In the genomic region with DNA sequence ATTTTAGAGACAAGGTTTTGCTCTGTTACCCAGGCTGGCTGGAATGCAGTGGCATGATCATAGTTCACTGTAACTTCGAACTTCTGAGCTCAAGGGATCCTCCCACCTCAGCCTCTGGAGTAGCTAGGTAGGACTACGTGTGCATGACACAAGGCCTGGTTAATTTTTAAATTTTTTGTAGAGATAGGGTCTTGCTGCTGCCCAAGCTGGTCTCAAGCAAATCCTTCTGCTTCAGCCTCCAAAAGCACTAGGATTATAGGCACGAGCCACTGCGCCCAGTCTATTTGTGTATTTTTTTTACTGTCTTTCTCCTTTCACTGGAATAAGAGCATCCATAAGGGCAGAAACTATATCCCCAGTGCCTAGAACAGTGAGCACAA, we compare ENCODE assay signal across 1 cellular context.
TF ChIP-seq lines count a peak whose summit lies in the region.

No MANE protein-coding gene starts in this region.

TF ChIP-seq in HepG2, 621 proteins besides CTCF, POLR2A, EP300 and RAD21 (continued from another document and continues in another):
- TF ChIP-seq ZNF574 (CRISPR knock-in tag; IDR thresholded peaks at IDR 0.05): no peak
- no peak for TF ChIP-seq NFKB2 (CRISPR knock-in tag; IDR thresholded peaks at IDR 0.05; ENCODE audit: borderline replicate concordance)
- TF ChIP-seq MYNN (CRISPR knock-in tag; IDR thresholded peaks at IDR 0.05; ENCODE audit: low read depth): no peak
- TF ChIP-seq, protein P1, sequence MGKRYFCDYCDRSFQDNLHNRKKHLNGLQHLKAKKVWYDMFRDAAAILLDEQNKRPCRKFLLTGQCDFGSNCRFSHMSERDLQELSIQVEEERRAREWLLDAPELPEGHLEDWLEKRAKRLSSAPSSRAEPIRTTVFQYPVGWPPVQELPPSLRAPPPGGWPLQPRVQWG (CRISPR knock-in tag; IDR thresholded peaks at IDR 0.05; ENCODE audit: borderline replicate concordance, low read depth): no peak
- no peak for TF ChIP-seq ZNF607 (CRISPR knock-in tag; IDR thresholded peaks at IDR 0.05; ENCODE audit: borderline replicate concordance)
- TF ChIP-seq, protein P2, sequence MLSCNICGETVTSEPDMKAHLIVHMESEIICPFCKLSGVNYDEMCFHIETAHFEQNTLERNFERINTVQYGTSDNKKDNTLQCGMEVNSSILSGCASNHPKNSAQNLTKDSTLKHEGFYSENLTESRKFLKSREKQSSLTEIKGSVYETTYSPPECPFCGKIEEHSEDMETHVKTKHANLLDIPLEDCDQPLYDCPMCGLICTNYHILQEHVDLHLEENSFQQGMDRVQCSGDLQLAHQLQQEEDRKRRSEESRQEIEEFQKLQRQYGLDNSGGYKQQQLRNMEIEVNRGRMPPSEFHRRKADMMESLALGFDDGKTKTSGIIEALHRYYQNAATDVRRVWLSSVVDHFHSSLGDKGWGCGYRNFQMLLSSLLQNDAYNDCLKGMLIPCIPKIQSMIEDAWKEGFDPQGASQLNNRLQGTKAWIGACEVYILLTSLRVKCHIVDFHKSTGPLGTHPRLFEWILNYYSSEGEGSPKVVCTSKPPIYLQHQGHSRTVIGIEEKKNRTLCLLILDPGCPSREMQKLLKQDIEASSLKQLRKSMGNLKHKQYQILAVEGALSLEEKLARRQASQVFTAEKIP (CRISPR knock-in tag; IDR thresholded peaks at IDR 0.05; ENCODE audit: borderline replicate concordance): no peak
- TF ChIP-seq ARNT2 (CRISPR knock-in tag; IDR thresholded peaks at IDR 0.05; ENCODE audit: low read depth): 0 out of 2 replicates have a peak, but pooled peaks have one; percentile 22
- TF ChIP-seq ZNF558 (CRISPR knock-in tag; IDR thresholded peaks at IDR 0.05; ENCODE audit: borderline replicate concordance): no peak
- TF ChIP-seq, protein P3, sequence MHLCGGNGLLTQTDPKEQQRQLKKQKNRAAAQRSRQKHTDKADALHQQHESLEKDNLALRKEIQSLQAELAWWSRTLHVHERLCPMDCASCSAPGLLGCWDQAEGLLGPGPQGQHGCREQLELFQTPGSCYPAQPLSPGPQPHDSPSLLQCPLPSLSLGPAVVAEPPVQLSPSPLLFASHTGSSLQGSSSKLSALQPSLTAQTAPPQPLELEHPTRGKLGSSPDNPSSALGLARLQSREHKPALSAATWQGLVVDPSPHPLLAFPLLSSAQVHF (CRISPR knock-in tag; IDR thresholded peaks at IDR 0.05): no peak
- TF ChIP-seq SP2 (CRISPR knock-in tag; IDR thresholded peaks at IDR 0.05): no peak
- TF ChIP-seq, protein P4, sequence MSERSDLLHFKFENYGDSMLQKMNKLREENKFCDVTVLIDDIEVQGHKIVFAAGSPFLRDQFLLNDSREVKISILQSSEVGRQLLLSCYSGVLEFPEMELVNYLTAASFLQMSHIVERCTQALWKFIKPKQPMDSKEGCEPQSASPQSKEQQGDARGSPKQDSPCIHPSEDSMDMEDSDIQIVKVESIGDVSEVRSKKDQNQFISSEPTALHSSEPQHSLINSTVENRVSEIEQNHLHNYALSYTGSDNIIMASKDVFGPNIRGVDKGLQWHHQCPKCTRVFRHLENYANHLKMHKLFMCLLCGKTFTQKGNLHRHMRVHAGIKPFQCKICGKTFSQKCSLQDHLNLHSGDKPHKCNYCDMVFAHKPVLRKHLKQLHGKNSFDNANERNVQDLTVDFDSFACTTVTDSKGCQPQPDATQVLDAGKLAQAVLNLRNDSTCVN (CRISPR knock-in tag; IDR thresholded peaks at IDR 0.05; ENCODE audit: borderline replicate concordance): no peak; the same call in 1 of the 2 replicates
- TF ChIP-seq THAP7 (CRISPR knock-in tag; IDR thresholded peaks at IDR 0.05): no peak
- peak; percentile 56 for TF ChIP-seq ZEB1 (IDR thresholded peaks at IDR 0.05; ENCODE audit: insufficient replicate concordance, low read depth)
- no peak for TF ChIP-seq ISX (CRISPR knock-in tag; conservative IDR thresholded peaks at IDR 0.05)
- TF ChIP-seq MEIS2 (CRISPR knock-in tag; IDR thresholded peaks at IDR 0.05): no peak
- no peak for TF ChIP-seq ZNF296 (CRISPR knock-in tag; conservative IDR thresholded peaks at IDR 0.05)
- TF ChIP-seq IKZF4 (CRISPR knock-in tag; IDR thresholded peaks at IDR 0.05; ENCODE audit: borderline replicate concordance, low read depth, not compliant biosample characterization): no peak
- TF ChIP-seq, protein P5, sequence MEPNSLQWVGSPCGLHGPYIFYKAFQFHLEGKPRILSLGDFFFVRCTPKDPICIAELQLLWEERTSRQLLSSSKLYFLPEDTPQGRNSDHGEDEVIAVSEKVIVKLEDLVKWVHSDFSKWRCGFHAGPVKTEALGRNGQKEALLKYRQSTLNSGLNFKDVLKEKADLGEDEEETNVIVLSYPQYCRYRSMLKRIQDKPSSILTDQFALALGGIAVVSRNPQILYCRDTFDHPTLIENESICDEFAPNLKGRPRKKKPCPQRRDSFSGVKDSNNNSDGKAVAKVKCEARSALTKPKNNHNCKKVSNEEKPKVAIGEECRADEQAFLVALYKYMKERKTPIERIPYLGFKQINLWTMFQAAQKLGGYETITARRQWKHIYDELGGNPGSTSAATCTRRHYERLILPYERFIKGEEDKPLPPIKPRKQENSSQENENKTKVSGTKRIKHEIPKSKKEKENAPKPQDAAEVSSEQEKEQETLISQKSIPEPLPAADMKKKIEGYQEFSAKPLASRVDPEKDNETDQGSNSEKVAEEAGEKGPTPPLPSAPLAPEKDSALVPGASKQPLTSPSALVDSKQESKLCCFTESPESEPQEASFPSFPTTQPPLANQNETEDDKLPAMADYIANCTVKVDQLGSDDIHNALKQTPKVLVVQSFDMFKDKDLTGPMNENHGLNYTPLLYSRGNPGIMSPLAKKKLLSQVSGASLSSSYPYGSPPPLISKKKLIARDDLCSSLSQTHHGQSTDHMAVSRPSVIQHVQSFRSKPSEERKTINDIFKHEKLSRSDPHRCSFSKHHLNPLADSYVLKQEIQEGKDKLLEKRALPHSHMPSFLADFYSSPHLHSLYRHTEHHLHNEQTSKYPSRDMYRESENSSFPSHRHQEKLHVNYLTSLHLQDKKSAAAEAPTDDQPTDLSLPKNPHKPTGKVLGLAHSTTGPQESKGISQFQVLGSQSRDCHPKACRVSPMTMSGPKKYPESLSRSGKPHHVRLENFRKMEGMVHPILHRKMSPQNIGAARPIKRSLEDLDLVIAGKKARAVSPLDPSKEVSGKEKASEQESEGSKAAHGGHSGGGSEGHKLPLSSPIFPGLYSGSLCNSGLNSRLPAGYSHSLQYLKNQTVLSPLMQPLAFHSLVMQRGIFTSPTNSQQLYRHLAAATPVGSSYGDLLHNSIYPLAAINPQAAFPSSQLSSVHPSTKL (CRISPR knock-in tag; IDR thresholded peaks at IDR 0.05): peak; percentile 73
- TF ChIP-seq SP5 (CRISPR knock-in tag; IDR thresholded peaks at IDR 0.05; ENCODE audit: borderline replicate concordance, low read depth): peak; percentile 91
- TF ChIP-seq MZF1 (CRISPR knock-in tag; IDR thresholded peaks at IDR 0.05; ENCODE audit: borderline replicate concordance): no peak; the same call in 1 of the 2 replicates
- peak; percentile 62; the same call in 1 of the 2 replicates for TF ChIP-seq POLR2AphosphoS5 (IDR thresholded peaks at IDR 0.05; ENCODE audit: low read depth, low read length)
- peak; percentile 49; the same call in 1 of the 2 replicates for TF ChIP-seq ZHX1 (CRISPR knock-in tag; IDR thresholded peaks at IDR 0.05; ENCODE audit: low read depth)
- no peak for TF ChIP-seq MAX (IDR thresholded peaks at IDR 0.05)
- no peak for TF ChIP-seq ZNF354B (CRISPR knock-in tag; IDR thresholded peaks at IDR 0.05)
- no peak for TF ChIP-seq NBN (conservative IDR thresholded peaks at IDR 0.05)
- no peak for TF ChIP-seq ZNF281 (CRISPR knock-in tag; IDR thresholded peaks at IDR 0.05; ENCODE audit: borderline replicate concordance)
- no peak; the same call in 1 of the 2 replicates for TF ChIP-seq RXRA (CRISPR knock-in tag; IDR thresholded peaks at IDR 0.05)
- TF ChIP-seq MEF2D (CRISPR knock-in tag; IDR thresholded peaks at IDR 0.05): no peak; the same call in 1 of the 2 replicates
- TF ChIP-seq DMAP1 (CRISPR knock-in tag; IDR thresholded peaks at IDR 0.05): peak; percentile 66
- TF ChIP-seq ZFP36 (IDR thresholded peaks at IDR 0.05; ENCODE audit: borderline replicate concordance, low read depth, low read length, partially characterized antibody): no peak
- TF ChIP-seq, protein P6, sequence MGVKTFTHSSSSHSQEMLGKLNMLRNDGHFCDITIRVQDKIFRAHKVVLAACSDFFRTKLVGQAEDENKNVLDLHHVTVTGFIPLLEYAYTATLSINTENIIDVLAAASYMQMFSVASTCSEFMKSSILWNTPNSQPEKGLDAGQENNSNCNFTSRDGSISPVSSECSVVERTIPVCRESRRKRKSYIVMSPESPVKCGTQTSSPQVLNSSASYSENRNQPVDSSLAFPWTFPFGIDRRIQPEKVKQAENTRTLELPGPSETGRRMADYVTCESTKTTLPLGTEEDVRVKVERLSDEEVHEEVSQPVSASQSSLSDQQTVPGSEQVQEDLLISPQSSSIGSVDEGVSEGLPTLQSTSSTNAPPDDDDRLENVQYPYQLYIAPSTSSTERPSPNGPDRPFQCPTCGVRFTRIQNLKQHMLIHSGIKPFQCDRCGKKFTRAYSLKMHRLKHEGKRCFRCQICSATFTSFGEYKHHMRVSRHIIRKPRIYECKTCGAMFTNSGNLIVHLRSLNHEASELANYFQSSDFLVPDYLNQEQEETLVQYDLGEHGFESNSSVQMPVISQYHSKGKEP (CRISPR knock-in tag; IDR thresholded peaks at IDR 0.05): no peak
